ENCODE assay signal across 1 cellular context in the genomic region with DNA sequence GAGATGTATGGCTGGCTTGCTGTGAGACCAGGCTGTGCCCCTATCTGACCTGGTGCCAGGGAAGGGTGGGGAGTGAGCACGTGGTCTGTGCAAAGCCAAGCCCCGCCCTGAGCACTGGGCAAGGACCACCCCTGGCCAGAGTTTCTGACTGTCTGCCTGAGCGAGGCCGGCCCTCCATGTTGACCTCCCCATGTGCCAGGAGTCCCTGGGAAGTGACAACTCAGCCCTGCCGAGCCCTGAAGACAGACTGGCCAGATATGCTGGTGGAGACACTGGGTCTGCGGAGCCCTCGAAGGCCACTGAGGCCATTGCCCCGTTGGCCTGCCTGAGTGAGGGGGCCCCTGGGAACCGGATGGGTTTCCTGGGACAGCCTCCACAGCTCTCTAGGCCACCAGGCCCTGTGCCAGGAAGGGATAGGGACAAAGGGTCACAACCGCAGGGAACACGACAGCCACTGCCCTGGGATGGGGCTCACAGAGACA.
TF ChIP-seq lines count a peak whose summit lies in the region.

No MANE protein-coding gene starts in this region.

TF ChIP-seq in IMR-90, 13 proteins besides CTCF, POLR2A, EP300 and RAD21:
- TF ChIP-seq FOS (IDR thresholded peaks at IDR 0.05; ENCODE audit: low read depth, low read length) (no peak), BHLHE40 (IDR thresholded peaks at IDR 0.05; ENCODE audit: low read depth, low read length) (no peak), MAFK (IDR thresholded peaks at IDR 0.05; ENCODE audit: low read depth, low read length) (no peak), CEBPB (IDR thresholded peaks at IDR 0.05; ENCODE audit: low read depth, low read length) (no peak), RFX5 (IDR thresholded peaks at IDR 0.05; ENCODE audit: low read depth, low read length) (no peak), MAZ (IDR thresholded peaks at IDR 0.05; ENCODE audit: borderline replicate concordance, low read depth, low read length) (no peak), RCOR1 (IDR thresholded peaks at IDR 0.05; ENCODE audit: insufficient replicate concordance, low read length) (no peak), CHD1 (IDR thresholded peaks at IDR 0.05; ENCODE audit: low read depth, low read length) (no peak), SMC3 (IDR thresholded peaks at IDR 0.05; ENCODE audit: low read depth, low read length) (no peak), NFE2L2 (IDR thresholded peaks at IDR 0.05; ENCODE audit: low read depth, low read length) (no peak), MXI1 (IDR thresholded peaks at IDR 0.05; ENCODE audit: borderline replicate concordance, low read depth, low read length) (no peak)
- TF ChIP-seq, protein P1, sequence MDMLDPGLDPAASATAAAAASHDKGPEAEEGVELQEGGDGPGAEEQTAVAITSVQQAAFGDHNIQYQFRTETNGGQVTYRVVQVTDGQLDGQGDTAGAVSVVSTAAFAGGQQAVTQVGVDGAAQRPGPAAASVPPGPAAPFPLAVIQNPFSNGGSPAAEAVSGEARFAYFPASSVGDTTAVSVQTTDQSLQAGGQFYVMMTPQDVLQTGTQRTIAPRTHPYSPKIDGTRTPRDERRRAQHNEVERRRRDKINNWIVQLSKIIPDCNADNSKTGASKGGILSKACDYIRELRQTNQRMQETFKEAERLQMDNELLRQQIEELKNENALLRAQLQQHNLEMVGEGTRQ (IDR thresholded peaks at IDR 0.05; ENCODE audit: low read depth, low read length): no peak
- TF ChIP-seq, protein P2, sequence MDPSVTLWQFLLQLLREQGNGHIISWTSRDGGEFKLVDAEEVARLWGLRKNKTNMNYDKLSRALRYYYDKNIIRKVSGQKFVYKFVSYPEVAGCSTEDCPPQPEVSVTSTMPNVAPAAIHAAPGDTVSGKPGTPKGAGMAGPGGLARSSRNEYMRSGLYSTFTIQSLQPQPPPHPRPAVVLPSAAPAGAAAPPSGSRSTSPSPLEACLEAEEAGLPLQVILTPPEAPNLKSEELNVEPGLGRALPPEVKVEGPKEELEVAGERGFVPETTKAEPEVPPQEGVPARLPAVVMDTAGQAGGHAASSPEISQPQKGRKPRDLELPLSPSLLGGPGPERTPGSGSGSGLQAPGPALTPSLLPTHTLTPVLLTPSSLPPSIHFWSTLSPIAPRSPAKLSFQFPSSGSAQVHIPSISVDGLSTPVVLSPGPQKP (IDR thresholded peaks at IDR 0.05; ENCODE audit: borderline replicate concordance, low read depth, low read length): no peak
